In the genomic region with DNA sequence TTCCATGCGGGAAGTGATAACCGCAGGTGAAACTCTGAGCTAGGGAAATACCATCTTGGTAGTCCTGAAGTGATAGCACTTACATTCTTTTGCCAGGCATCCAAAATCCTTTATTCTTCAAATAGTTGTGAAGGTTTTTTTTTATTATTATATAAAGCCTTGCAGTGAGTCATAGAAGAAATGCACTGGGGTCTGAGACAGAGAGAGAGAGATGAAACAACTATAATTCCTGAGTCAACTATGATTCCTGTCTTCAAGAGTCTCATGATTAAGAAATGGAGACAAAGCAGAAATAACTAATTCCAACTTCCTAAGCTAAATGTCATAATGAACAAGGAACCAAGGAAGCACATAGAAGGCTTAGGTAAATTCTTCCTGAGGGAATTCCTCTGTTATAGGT, we compare ENCODE assay signal across 26 cellular contexts.
DNase-seq lines count a peak whose midpoint lies in the region; ATAC-seq and TF ChIP-seq lines count a peak whose summit lies in the region.
"Had no signal": no experiment of that assay in that cellular context is flagged by ENCODE, and none has a peak within 500 bp of the region (broad histone marks: within the 10 kb centered on the region; RNA-seq: fewer than 3 reads in every experiment).

No MANE protein-coding gene starts in this region.

- 95 to 100% methylated on average over 2 of the region's 2 CpGs for WGBS in lower leg skin, 2 donors

- in situ Hi-C loops in astrocyte of the spinal cord (cut with HindIII; ENCODE audit: low sequenced_read_pairs), result loop anchor here (25.0 kb wide), 1 partner anchor 912 kb away; a partner anchor contains a TSS

- no peak for TF ChIP-seq POLR2A in lower leg skin (IDR thresholded peaks at IDR 0.05)

- no peaks in the 10 kb centered on the region for H3K4me1 ChIP-seq in foreskin keratinocyte
- H3K4me1 ChIP-seq in tibial artery, result peaks cover 0 to 87% (median 14%) of the 10 kb centered on the region in 4 donors
- H3K4me1 ChIP-seq in A673 (ENCODE audit: insufficient read depth, low read length, poor library complexity, severe bottlenecking), result no peaks in the 10 kb centered on the region
- H3K4me1 ChIP-seq: Caco-2, colonic mucosa, pancreas had no signal

- H3K4me3 ChIP-seq in astrocyte of the spinal cord (ENCODE audit: low read depth, low read length) (no peak overlapping the region), tibial artery (no peak overlapping the region), lower leg skin (ENCODE audit: low read depth, poor library complexity, severe bottlenecking) (no peak overlapping the region), A673 (ENCODE audit: low read depth, low read length, poor library complexity, severe bottlenecking) (no peak overlapping the region)
- H3K4me3 ChIP-seq: colonic mucosa, hepatocyte, pancreas, smooth muscle cell had no signal

- TF ChIP-seq CTCF in astrocyte of the spinal cord (IDR thresholded peaks at IDR 0.05; ENCODE audit: low read depth, low read length) (no peak), foreskin keratinocyte (conservative IDR thresholded peaks at IDR 0.05) (no peak), tibial artery (IDR thresholded peaks at IDR 0.05) (no peak), lower leg skin (IDR thresholded peaks at IDR 0.05) (no peak), A673 (conservative IDR thresholded peaks at IDR 0.05; ENCODE audit: low read depth, low read length) (no peak)

- CTCF ChIA-PET in A673 (lab: Charles Lee), result no interaction called here

- intact Hi-C loops in tibial artery (cut with DNase I; ENCODE audit: low total_unique reads) (no loop called here), lower leg skin (cut with DNase I; ENCODE audit: low total_unique reads) (no loop called here), A673 (cut with micrococcal nuclease; ENCODE audit: unreplicated experiment) (no loop called here)

- H3K27me3 ChIP-seq in foreskin keratinocyte, result no peaks in the 10 kb centered on the region
- H3K27me3 ChIP-seq in tibial artery, result no peaks in the 10 kb centered on the region
- H3K27me3 ChIP-seq in A673 (replicated peaks; ENCODE audit: insufficient read depth, low read depth, low read length, poor library complexity), result no peaks in the 10 kb centered on the region
- H3K27me3 ChIP-seq: colonic mucosa, hepatocyte, pancreas had no signal

- POLR2A ChIA-PET in A673 (lab: Charles Lee; ENCODE audit: low non-redundant PET), result no interaction called here

- DNase-seq in HT1080 (ENCODE audit: low read depth), result peak; percentile 67
- DNase-seq in astrocyte of the spinal cord (ENCODE audit: low read depth, low spot score), result peak; percentile 52
- peak in 1 of 2 donors; percentile 37 for DNase-seq in foreskin keratinocyte
- no peak for DNase-seq in tibial artery
- DNase-seq in lower leg skin (ENCODE audit: low spot score in 2 of 2), result no peak
- no peak for DNase-seq in SIG-M5 (lab: John Stamatoyannopoulos, UW)
- DNase-seq in A673 (ENCODE audit: low spot score), result no peak
- DNase-seq: activated CD4-positive, alpha-beta T cell treated with anti-CD3 and anti-CD28 coated beads, Interleukin-2, amount 10 ng/mL, durations not matched to agents 7 days and 5 days; activated effector memory CD4-positive, alpha-beta T cell treated with Interleukin-2 at 50 U/mL for 16 hours; activated T-cell treated with anti-CD3 and anti-CD28 coated beads, Interleukin-2, amount 50 U/mL, for 1 hour; Caco-2; colonic mucosa; effector CD4-positive, alpha-beta T cell; GDM1; KG1; MM.1S; NCI-H524 treated with DMSO at 0.1 percent for 48 hours; pancreas; PC-3; stimulated activated naive CD4-positive, alpha-beta T cell; SW 1271; T-helper 9 cell had no signal

- H3K9me3 ChIP-seq in tibial artery (no peaks in the 10 kb centered on the region), A673 (ENCODE audit: low read depth, low read length, poor library complexity, severe bottlenecking) (no peaks in the 10 kb centered on the region)
- H3K9me3 ChIP-seq: Caco-2, colonic mucosa, pancreas had no signal

- BruUV-seq in A673 (replicated peaks; lab: Mats Ljungman, UMichigan), result no TSS peak

- no peaks in the 10 kb centered on the region for H3K36me3 ChIP-seq in tibial artery
- no peaks in the 10 kb centered on the region for H3K36me3 ChIP-seq in A673 (ENCODE audit: insufficient read depth, low read length, poor library complexity, severe bottlenecking)
- H3K36me3 ChIP-seq: colonic mucosa, pancreas had no signal

- H3K27ac ChIP-seq in foreskin keratinocyte (no peak overlapping the region), tibial artery (peak overlapping the region; percentile 21 to 53), A673 (ENCODE audit: low read depth, low read length, poor library complexity, severe bottlenecking) (no peak overlapping the region)
- H3K27ac ChIP-seq: colonic mucosa, hepatocyte, pancreas had no signal

- ATAC-seq in foreskin keratinocyte (peak; percentile 51), GM18517 (IDR thresholded peaks at IDR 0.05; ENCODE audit: unreplicated experiment) (no peak)
- ATAC-seq: activated naive CD4-positive, alpha-beta T cell treated with anti-CD3 and anti-CD28 coated beads, Interleukin-2, amount 50 U/mL, for 72 hours; pancreas; PC-3 had no signal

Comparison
In these comparisons a context has a peak if more than half of its experiments do, and no peak if none do; other contexts are left out.
1. DNase-seq: peak in HT1080 (single experiment) and astrocyte of the spinal cord (single experiment); none in tibial artery (0 of 2), lower leg skin (0 of 2), SIG-M5 (single experiment) and A673 (single experiment).
2. H3K27ac ChIP-seq: peak in tibial artery (2 of 2); none in foreskin keratinocyte (single experiment) and A673 (single experiment).